In the genomic region with DNA sequence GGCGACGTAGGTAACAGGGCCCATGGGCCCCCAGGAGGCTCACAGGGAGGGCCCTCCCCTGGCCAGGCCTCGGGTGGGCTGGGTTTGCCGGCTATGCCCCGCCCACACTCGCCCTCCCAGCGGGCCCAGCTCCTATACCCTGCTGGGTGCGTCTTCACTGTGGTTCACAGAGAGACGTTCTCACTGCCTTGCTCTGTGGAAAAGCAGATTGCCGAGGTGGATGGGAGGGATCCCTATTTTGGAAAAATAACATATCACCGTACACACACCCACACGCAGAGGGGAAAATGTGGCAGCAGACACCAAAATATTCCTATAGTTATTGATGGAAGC, we compare ENCODE assay signal across 8 cellular contexts. TPM values are rescaled to one million over a fixed set of nuclear protein-coding genes. Genes with fewer than 3 reads are reported as not detected.
DNase-seq lines count a peak whose midpoint lies in the region; ATAC-seq and TF ChIP-seq lines count a peak whose summit lies in the region.

No MANE protein-coding gene starts in this region.

- H3K79me2 ChIP-seq in PC-9 (ENCODE audit: low read depth), result no peaks in the 10 kb centered on the region

- no TSS peak for BruUV-seq in PC-9 (replicated peaks; lab: Mats Ljungman, UMichigan)

- ATAC-seq in GM18868 (IDR thresholded peaks at IDR 0.05; ENCODE audit: unreplicated experiment) (peak; percentile 56), HG03108 (IDR thresholded peaks at IDR 0.05; ENCODE audit: unreplicated experiment) (peak; percentile 32), GM21526 (IDR thresholded peaks at IDR 0.05; ENCODE audit: low FRiP score, unreplicated experiment) (no peak)

- H3K4me2 ChIP-seq in PC-9, result peak overlapping the region; percentile 86

- H3K9me3 ChIP-seq in PC-9 (ENCODE audit: insufficient read depth, low read depth), result no peaks in the 10 kb centered on the region

- H2AFZ ChIP-seq in PC-9, result peak overlapping the region; percentile 92; the same call in 1 of the 2 replicates

- H3K4me3 ChIP-seq in PC-9 (peak overlapping the region; percentile 72), skin epidermis (peak overlapping the region in 6 of 7 experiments; percentile 43 to 61 (median 53))

- H3K27ac ChIP-seq in PC-9, result no peak overlapping the region
- H3K27ac ChIP-seq in skin epidermis, result peak overlapping the region in 14 of 21 experiments; percentile 75 to 97 (median 90)

- H3K36me3 ChIP-seq in PC-9 (ENCODE audit: low read depth), result no peaks in the 10 kb centered on the region

- H4K20me1 ChIP-seq in PC-9 (ENCODE audit: insufficient read depth), result no peaks in the 10 kb centered on the region

- no peaks in the 10 kb centered on the region for H3K9me2 ChIP-seq in PC-9 (ENCODE audit: insufficient read depth)

- H3K27me3 ChIP-seq in PC-9 (ENCODE audit: insufficient read depth, low read depth), result no peaks in the 10 kb centered on the region

- no peaks in the 10 kb centered on the region for H3K4me1 ChIP-seq in PC-9 (replicated peaks; ENCODE audit: insufficient read depth)

- CTCF ChIA-PET in PC-9 (lab: Charles Lee), result interaction anchor here (0.6 kb wide), 1 partner anchor 686 kb away, joined by 5 read pairs; no protein-coding TSS in a partner anchor

- intact Hi-C loops in PC-9 (cut with micrococcal nuclease; ENCODE audit: unreplicated experiment), result loop anchor here (10.0 kb wide), 3 partner anchors 79 to 709 kb away; no protein-coding TSS in a partner anchor

- DNase-seq in PC-9 (peak in 1 of 2 experiments; percentile 18), germinal center (ENCODE audit: low spot score) (peak; percentile 91), KG1 (lab: John Stamatoyannopoulos, UW) (no peak)
- DNase-seq in activated T-helper 9 cell treated with anti-CD3 and anti-CD28 coated beads, Interleukin-2, amount 50 U/mL, for 16 hours (ENCODE audit: low read depth), result peak; percentile 49

- H3F3A ChIP-seq in PC-9 (ENCODE audit: insufficient read depth, low read depth), result no peaks in the 10 kb centered on the region

- POLR2A ChIA-PET in PC-9 (lab: Charles Lee; ENCODE audit: unreplicated experiment), result no interaction called here

- no peak for TF ChIP-seq CTCF in PC-9 (conservative IDR thresholded peaks at IDR 0.05)

RNA-seq across cellular contexts. Expression of a gene that starts 49.6 kb away (rescaled TPM):
- 8.1 and 8.7 TPM in 2 replicates for total RNA-seq in PC-9 (2021)
